ENCODE assay signal across 26 cellular contexts in the genomic region with DNA sequence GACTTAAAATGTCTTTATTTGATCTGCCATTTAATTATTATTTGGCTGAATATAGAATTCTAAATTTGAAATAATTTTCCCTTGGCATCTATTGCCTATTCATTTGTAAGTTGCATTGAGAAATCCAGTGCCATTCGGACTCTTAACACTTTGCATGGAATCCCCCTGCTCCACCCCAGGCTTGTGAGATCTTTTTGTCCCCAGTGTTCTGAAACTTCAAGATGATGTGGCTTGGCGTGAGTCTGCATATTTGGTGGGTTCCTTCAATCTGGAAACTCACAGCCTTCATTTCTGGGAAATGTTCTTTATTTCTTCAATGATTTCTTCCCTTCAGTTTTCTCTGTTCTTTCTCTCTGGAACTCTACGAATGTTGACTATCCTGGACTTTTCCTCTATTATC.
DNase-seq lines count a peak whose midpoint lies in the region; ATAC-seq and TF ChIP-seq lines count a peak whose summit lies in the region.
"Had no signal": no experiment of that assay in that cellular context is flagged by ENCODE, and none has a peak within 500 bp of the region (broad histone marks: within the 10 kb centered on the region; RNA-seq: fewer than 3 reads in every experiment).

No MANE protein-coding gene starts in this region.

- H3K27me3 ChIP-seq in heart left ventricle, result no peaks in the 10 kb centered on the region
- no peaks in the 10 kb centered on the region for H3K27me3 ChIP-seq in suprapubic skin
- H3K27me3 ChIP-seq in adrenal gland, result no peaks in the 10 kb centered on the region
- H3K27me3 ChIP-seq in uterus, result no peaks in the 10 kb centered on the region
- H3K27me3 ChIP-seq: BLaER1 had no signal

- H3K4me1 Mint-ChIP-seq in activated CD4-positive, alpha-beta T cell treated with anti-CD3 and anti-CD28 coated beads for 36 hours, result peaks cover 7% of the 10 kb centered on the region

- ATAC-seq in activated CD4-positive, alpha-beta T cell treated with anti-CD3 and anti-CD28 coated beads for 36 hours, result no peak
- no peak for ATAC-seq in heart left ventricle
- ATAC-seq: HCT116 had no signal

- peaks cover 2% of the 10 kb centered on the region for H3K9me3 Mint-ChIP-seq in activated CD4-positive, alpha-beta T cell treated with anti-CD3 and anti-CD28 coated beads for 36 hours (ENCODE audit: low read depth)
- H3K9me3 Mint-ChIP-seq: CD4-positive, alpha-beta T cell had no signal

- intact Hi-C loops in activated CD4-positive, alpha-beta T cell treated with anti-CD3 and anti-CD28 coated beads for 36 hours (cut with DNase I, micrococcal nuclease), result no loop called here
- intact Hi-C loops in cardiac septum (cut with DNase I) (no loop called here), heart left ventricle (cut with DNase I) (no loop called here), adrenal gland (cut with DNase I) (no loop called here), uterus (cut with DNase I; ENCODE audit: low total_unique reads) (no loop called here)

- POLR2A ChIA-PET in activated CD4-positive, alpha-beta T cell treated with anti-CD3 and anti-CD28 coated beads for 36 hours (lab: Charles Lee), result no interaction called here

- no peak for TF ChIP-seq EP300 in suprapubic skin (IDR thresholded peaks at IDR 0.05)

- no peak for DNase-seq in activated CD4-positive, alpha-beta T cell treated with anti-CD3 and anti-CD28 coated beads for 36 hours
- no peak for DNase-seq in activated CD4-positive, alpha-beta T cell treated with anti-CD3 and anti-CD28 coated beads, Interleukin-2, amount 50 U/mL, for 48 hours
- peak; percentile 6 for DNase-seq in cardiac septum (ENCODE audit: low spot score)
- DNase-seq in heart left ventricle, result no peak
- peak; percentile 14 for DNase-seq in fibroblast of peridontal ligament (ENCODE audit: extremely low read depth)
- DNase-seq in suprapubic skin (ENCODE audit: low spot score in 2 of 2), result peak in 1 of 2 donors; percentile 43
- DNase-seq in adrenal gland, result no peak
- DNase-seq in uterus, result no peak
- DNase-seq: ACHN; Caco-2; CD4-positive, alpha-beta T cell; DMS 273 treated with DMSO at 0.1 percent for 48 hours; DMS79 treated with DMSO at 0.1 percent for 48 hours; IMR-90; NCI-H1092 treated with DMSO at 0.1 percent for 48 hours; NCI-H1436 treated with DMSO at 0.1 percent for 48 hours; NCI-H2029; NCI-H226; NCI-H510A treated with DMSO at 0.1 percent for 48 hours; NCI-H748 treated with DMSO at 0.1 percent for 48 hours; PC-9 had no signal

- H3K36me3 Mint-ChIP-seq in activated CD4-positive, alpha-beta T cell treated with anti-CD3 and anti-CD28 coated beads for 36 hours (ENCODE audit: low read depth), result peaks cover 51% of the 10 kb centered on the region

- H3K4me1 ChIP-seq in heart left ventricle, result no peaks in the 10 kb centered on the region
- H3K4me1 ChIP-seq in suprapubic skin, result no peaks in the 10 kb centered on the region
- H3K4me1 ChIP-seq in adrenal gland (replicated peaks in 1 of 2), result no peaks in the 10 kb centered on the region
- no peaks in the 10 kb centered on the region for H3K4me1 ChIP-seq in uterus
- H3K4me1 ChIP-seq: Caco-2 had no signal

- H3K9me3 ChIP-seq in heart left ventricle (no peaks in the 10 kb centered on the region), suprapubic skin (no peaks in the 10 kb centered on the region), adrenal gland (replicated peaks in 1 of 3) (no peaks in the 10 kb centered on the region), uterus (no peaks in the 10 kb centered on the region)
- H3K9me3 ChIP-seq: Caco-2 had no signal

- H3K36me3 ChIP-seq in heart left ventricle (peaks cover 5 to 83% (median 74%) of the 10 kb centered on the region in 9 donors), suprapubic skin (peaks cover 69% of the 10 kb centered on the region), adrenal gland (replicated peaks in 1 of 2) (peaks cover 0 to 58% of the 10 kb centered on the region in 2 donors), uterus (no peaks in the 10 kb centered on the region)

- TF ChIP-seq CTCF in heart left ventricle (IDR thresholded peaks at IDR 0.05), result no peak
- TF ChIP-seq CTCF in suprapubic skin (IDR thresholded peaks at IDR 0.05), result no peak
- no peak for TF ChIP-seq CTCF in adrenal gland (IDR thresholded peaks at IDR 0.05)
- TF ChIP-seq CTCF in uterus (IDR thresholded peaks at IDR 0.05), result no peak

- CTCF ChIA-PET in activated CD4-positive, alpha-beta T cell treated with anti-CD3 and anti-CD28 coated beads for 36 hours (lab: Charles Lee), result interaction anchor here (0.7 kb wide), 2 partner anchors 14 to 26 kb away, joined by 3 to 4 read pairs; no protein-coding TSS in a partner anchor

- no peak overlapping the region for H3K4me3 ChIP-seq in heart left ventricle
- H3K4me3 ChIP-seq in suprapubic skin, result no peak overlapping the region
- H3K4me3 ChIP-seq in adrenal gland, result no peak overlapping the region
- no peak overlapping the region for H3K4me3 ChIP-seq in uterus
- H3K4me3 ChIP-seq: BLaER1, PC-9 had no signal

- H3K4me3 Mint-ChIP-seq in activated CD4-positive, alpha-beta T cell treated with anti-CD3 and anti-CD28 coated beads for 36 hours, result no peak overlapping the region
- H3K4me3 Mint-ChIP-seq: CD4-positive, alpha-beta T cell had no signal

- H3K27me3 Mint-ChIP-seq in activated CD4-positive, alpha-beta T cell treated with anti-CD3 and anti-CD28 coated beads for 36 hours, result no peaks in the 10 kb centered on the region
- H3K27me3 Mint-ChIP-seq: CD4-positive, alpha-beta T cell had no signal

- no peak overlapping the region for H3K27ac ChIP-seq in heart left ventricle
- H3K27ac ChIP-seq in suprapubic skin, result peak overlapping the region; percentile 69
- H3K27ac ChIP-seq in adrenal gland, result no peak overlapping the region
- H3K27ac ChIP-seq in uterus, result no peak overlapping the region
- H3K27ac ChIP-seq: 22Rv1, BLaER1, KMS-11, PC-9, RWPE1 had no signal

- H3K27ac Mint-ChIP-seq in activated CD4-positive, alpha-beta T cell treated with anti-CD3 and anti-CD28 coated beads for 36 hours, result peak overlapping the region; percentile 64
- H3K27ac Mint-ChIP-seq: CD4-positive, alpha-beta T cell had no signal

- 80 to 93% (median 93%) methylated on average over 3 of the region's 3 CpGs for WGBS in heart left ventricle, 4 donors
- WGBS in suprapubic skin, result 75% methylated on average over 3 of the region's 3 CpGs
- WGBS in adrenal gland, 4 donors, result 84 to 94% (median 90%) methylated on average over 3 of the region's 3 CpGs

- TF ChIP-seq POLR2A in heart left ventricle (IDR thresholded peaks at IDR 0.05) (no peak), suprapubic skin (IDR thresholded peaks at IDR 0.05) (no peak), adrenal gland (IDR thresholded peaks at IDR 0.05) (no peak), uterus (IDR thresholded peaks at IDR 0.05) (no peak)

Comparison
In these comparisons a context has a peak if more than half of its experiments do, and no peak if none do; other contexts are left out.
1. DNase-seq: peak in cardiac septum (single experiment) and fibroblast of peridontal ligament (single experiment); none in activated CD4-positive, alpha-beta T cell treated with anti-CD3 and anti-CD28 coated beads for 36 hours (single experiment), activated CD4-positive, alpha-beta T cell treated with anti-CD3 and anti-CD28 coated beads, Interleukin-2, amount 50 U/mL, for 48 hours (0 of 2), heart left ventricle (0 of 5), adrenal gland (0 of 7) and uterus (0 of 2).